ENCODE assay signal across 20 cellular contexts in genomic region chr2:46260305-46260704, GRCh38. TPM values are rescaled to one million over a fixed set of nuclear protein-coding genes. Genes with fewer than 3 reads are reported as not detected.
DNase-seq lines count a peak whose midpoint lies in the region; ATAC-seq, FAIRE-seq and TF ChIP-seq lines count a peak whose summit lies in the region.
"Had no signal": no experiment of that assay in that cellular context is flagged by ENCODE, and none has a peak within 500 bp of the region (broad histone marks: within the 10 kb centered on the region; RNA-seq: fewer than 3 reads in every experiment).

No MANE protein-coding gene starts in this region.

- H3K4me2 ChIP-seq in HepG2 (ENCODE audit: low read depth, low read length) = no peak overlapping the region
- H3K4me2 ChIP-seq in mammary epithelial cell (ENCODE audit: insufficient read depth, low read depth, low read length) = no peak overlapping the region
- H3K4me2 ChIP-seq: A549, KMS-11, PC-9 had no signal

- intact Hi-C loops in esophagus muscularis mucosa (cut with DNase I) = no loop called here
- intact Hi-C loops in HepG2 (cut with micrococcal nuclease; ENCODE audit: unreplicated experiment) = no loop called here
- intact Hi-C loops in mammary epithelial cell (cut with micrococcal nuclease) = no loop called here
- intact Hi-C loops in sigmoid colon (cut with DNase I) = no loop called here

- TF ChIP-seq CTCF in AG10803 (conservative IDR thresholded peaks at IDR 0.05; ENCODE audit: low read length) (no peak), HEK293 (tag by site-specific recombination; IDR thresholded peaks at IDR 0.05) (no peak), esophagus muscularis mucosa (IDR thresholded peaks at IDR 0.05) (no peak), HepG2 (CRISPR knock-in tag; IDR thresholded peaks at IDR 0.05) (no peak), mammary epithelial cell (conservative IDR thresholded peaks at IDR 0.05 in 1 of 2, IDR thresholded peaks at IDR 0.05 in 1 of 2; ENCODE audit: extremely low read depth in 1 of 2, insufficient read depth in 1 of 2, low read depth in 1 of 2, low read length in 2 of 2) (no peak), sigmoid colon (IDR thresholded peaks at IDR 0.05) (no peak)

- H3K79me2 ChIP-seq in HepG2 (ENCODE audit: insufficient read depth, low read length) (no peaks in the 10 kb centered on the region), mammary epithelial cell (ENCODE audit: insufficient read depth, low read length) (no peaks in the 10 kb centered on the region)

- H3K27ac ChIP-seq in HEK293 (ENCODE audit: extremely low read depth, low read depth, low read length) = no peak overlapping the region
- H3K27ac ChIP-seq in esophagus muscularis mucosa (replicated peaks in 1 of 4) = no peak overlapping the region
- no peak overlapping the region for H3K27ac ChIP-seq in HepG2 (ENCODE audit: extremely low read length, insufficient read depth, low read length)
- H3K27ac ChIP-seq in mammary epithelial cell (ENCODE audit: insufficient read depth, low read depth, low read length) = no peak overlapping the region
- H3K27ac ChIP-seq in sigmoid colon = no peak overlapping the region
- H3K27ac ChIP-seq: A549, KMS-11, PC-9 had no signal

- no peak overlapping the region for H3K9ac ChIP-seq in HepG2 (ENCODE audit: insufficient read depth, low read depth, low read length)
- H3K9ac ChIP-seq in mammary epithelial cell (ENCODE audit: insufficient read depth, low read length) = no peak overlapping the region
- H3K9ac ChIP-seq: KMS-11 had no signal

- H3K27me3 ChIP-seq in esophagus muscularis mucosa (no peaks in the 10 kb centered on the region), HepG2 (ENCODE audit: control insufficient read depth in 1 of 2, insufficient read depth in 2 of 2, low read length in 2 of 2) (peaks cover 1 to 27% of the 10 kb centered on the region in 2 experiments; a peak in 3 of 5 replicates), mammary epithelial cell (ENCODE audit: insufficient read depth, low read length) (no peaks in the 10 kb centered on the region), sigmoid colon (no peaks in the 10 kb centered on the region)

- in situ Hi-C loops in HepG2 (cut with HindIII; ENCODE audit: extremely low pct_ligation_motif_present, low pct_unique_long_range_greater_than_20kb) = no loop called here
- in situ Hi-C loops in mammary epithelial cell (cut with MboI; ENCODE audit: low sequenced_read_pairs in 2 of 2) = no loop called here

- TF ChIP-seq EP300 in esophagus muscularis mucosa (IDR thresholded peaks at IDR 0.05) (no peak), HepG2 (IDR thresholded peaks at IDR 0.05; ENCODE audit: low read depth in 2 of 2, low read length in 2 of 2) (no peak), HepG2 (CRISPR knock-in tag; IDR thresholded peaks at IDR 0.05; ENCODE audit: borderline replicate concordance) (no peak), sigmoid colon (IDR thresholded peaks at IDR 0.05) (no peak)

- H4K20me1 ChIP-seq in HepG2 (ENCODE audit: insufficient read depth, low read length) = no peaks in the 10 kb centered on the region
- H4K20me1 ChIP-seq in mammary epithelial cell (ENCODE audit: insufficient read depth, low read length) = no peaks in the 10 kb centered on the region

- DNase-seq in AG10803 (ENCODE audit: low read depth) (peak; percentile 64), esophagus muscularis mucosa (ENCODE audit: extremely low spot score) (peak; percentile 47), HepG2 (ENCODE audit: low spot score) (no peak), mammary epithelial cell (no peak), sigmoid colon (no peak)
- no peak for DNase-seq in stimulated activated naive CD4-positive, alpha-beta T cell treated with Interleukin-2 at 50 U/mL for 16 hours (lab: John Stamatoyannopoulos, UW)
- DNase-seq: C1 segment of cervical spinal cord; CD8-positive, alpha-beta memory T cell; DMS53; EL; HFFc6; NCI-H1092; NCI-H1436 treated with DMSO at 0.1 percent for 48 hours; NCI-H2029; NCI-H526; PC-9 had no signal

- TF ChIP-seq POLR2A in esophagus muscularis mucosa (IDR thresholded peaks at IDR 0.05; ENCODE audit: low read depth) = no peak
- TF ChIP-seq POLR2A in HepG2 (IDR thresholded peaks at IDR 0.05; ENCODE audit: insufficient read depth in 1 of 2, low read depth in 2 of 2, low read length in 2 of 2) = no peak
- no peak for TF ChIP-seq POLR2A in sigmoid colon (IDR thresholded peaks at IDR 0.05)

- WGBS in esophagus muscularis mucosa = 89% methylated on average over 3 of the region's 4 CpGs
- WGBS in HepG2 (ENCODE audit: low lambda C conversion rate) = 41% methylated on average over 4 of the region's 4 CpGs
- 73% methylated on average over 4 of the region's 4 CpGs for WGBS in mammary epithelial cell (ENCODE audit: low coverage, missing lambda C conversion rate)
- WGBS in sigmoid colon, 2 donors = 69 to 91% methylated on average over 4 of the region's 4 CpGs

- TF ChIP-seq RAD21 in HepG2 (CRISPR knock-in tag; IDR thresholded peaks at IDR 0.05) = no peak

- no peaks in the 10 kb centered on the region for H3K4me1 ChIP-seq in HEK293 (ENCODE audit: control insufficient read depth, insufficient read depth, low read length)
- H3K4me1 ChIP-seq in esophagus muscularis mucosa = peaks cover 16 to 31% (median 17%) of the 10 kb centered on the region in 4 donors
- H3K4me1 ChIP-seq in HepG2 (ENCODE audit: insufficient read depth, low read length) = peaks cover 8% of the 10 kb centered on the region; the same call in 1 of the 2 replicates
- H3K4me1 ChIP-seq in mammary epithelial cell (ENCODE audit: insufficient read depth, low read length) = no peaks in the 10 kb centered on the region
- H3K4me1 ChIP-seq in sigmoid colon = peaks cover 0 to 8% (median 3%) of the 10 kb centered on the region in 4 donors
- H3K4me1 ChIP-seq: A549 had no signal

- H3K4me3 ChIP-seq in AG10803 (ENCODE audit: low read length) (no peak overlapping the region), HEK293 (ENCODE audit: low read depth, low read length) (no peak overlapping the region), esophagus muscularis mucosa (no peak overlapping the region), HepG2 (replicated peaks in 1 of 3; ENCODE audit: insufficient read depth in 1 of 3, low read depth in 2 of 3, low read length in 3 of 3) (no peak overlapping the region), mammary epithelial cell (replicated peaks in 1 of 3; ENCODE audit: insufficient read depth in 1 of 3, low read depth in 2 of 3, low read length in 3 of 3) (no peak overlapping the region), sigmoid colon (no peak overlapping the region)
- H3K4me3 ChIP-seq: A549, PC-9 had no signal

- H3K9me3 ChIP-seq in HEK293 (ENCODE audit: control insufficient read depth, insufficient read depth, low read depth, low read length) = no peaks in the 10 kb centered on the region
- H3K9me3 ChIP-seq in esophagus muscularis mucosa = no peaks in the 10 kb centered on the region
- H3K9me3 ChIP-seq in HepG2 (ENCODE audit: low read length) = no peaks in the 10 kb centered on the region
- no peaks in the 10 kb centered on the region for H3K9me3 ChIP-seq in mammary epithelial cell (replicated peaks; ENCODE audit: insufficient read depth, low read length)
- no peaks in the 10 kb centered on the region for H3K9me3 ChIP-seq in sigmoid colon
- H3K9me3 ChIP-seq: A549 had no signal

- CTCF ChIA-PET in HEK293 (lab: Yijun Ruan, JAX) = no interaction called here
- CTCF ChIA-PET in HepG2 (lab: Yijun Ruan, JAX; ENCODE audit: low intra/inter-chr PET ratio, low total read pairs) = no interaction called here
- CTCF ChIA-PET in mammary epithelial cell (lab: Charles Lee; ENCODE audit: low non-redundant PET) = no interaction called here

- BruUV-seq in HepG2 (replicated peaks; lab: Mats Ljungman, UMichigan) (no TSS peak), mammary epithelial cell (replicated peaks; lab: Mats Ljungman, UMichigan) (no TSS peak)

- ATAC-seq in HepG2 = no peak
- ATAC-seq: A549 had no signal

- dilution Hi-C loops in mammary epithelial cell (cut with HindIII; ENCODE audit: low sequenced_read_pairs) = no loop called here

- H2AFZ ChIP-seq in HepG2 (ENCODE audit: low read length) = no peak overlapping the region
- H2AFZ ChIP-seq in mammary epithelial cell (ENCODE audit: low read depth, low read length) = no peak overlapping the region
- H2AFZ ChIP-seq: PC-9 had no signal

- POLR2A ChIA-PET in HEK293 (lab: Yijun Ruan, JAX) (no interaction called here), HepG2 (lab: Yijun Ruan, JAX) (no interaction called here)

- FAIRE-seq in HepG2 (lab: Jason Lieb, UNC) = no peak
- FAIRE-seq: A549, GM12891 had no signal

- H3K36me3 ChIP-seq in HEK293 (ENCODE audit: control insufficient read depth in 2 of 2, insufficient read depth in 1 of 2, low read length in 2 of 2) (no peaks in the 10 kb centered on the region), esophagus muscularis mucosa (no peaks in the 10 kb centered on the region), HepG2 (replicated peaks in 1 of 2; ENCODE audit: control insufficient read depth in 1 of 2, insufficient read depth in 2 of 2, low read length in 2 of 2) (no peaks in the 10 kb centered on the region), mammary epithelial cell (ENCODE audit: insufficient read depth, low read length) (no peaks in the 10 kb centered on the region), sigmoid colon (no peaks in the 10 kb centered on the region)

RNA-seq across cellular contexts. Expression of gene EPAS1, which starts 36.9 kb away (rescaled TPM):
- total RNA-seq in esophagus muscularis mucosa (100 to 1,000 TPM; 113 to 225 (median 183) TPM), HepG2 (2016; rRNA removed; fragmentation: Illumina TruSeq; extraction: Trizol) (47.1 and 64.9 TPM in 2 replicates), mammary epithelial cell (100 to 1,000 TPM; 130 to 174 TPM), sigmoid colon (10 to 100 TPM; 56.8 to 97.8 (median 61.1) TPM)
- total RNA-seq in HepG2 (2016; cell fraction: cytosol; rRNA removed; fragmentation: Illumina TruSeq; extraction: Trizol; ENCODE audit: low read depth) = 15.6 and 21.2 TPM in 2 replicates
- 45.9 and 54.8 TPM in 2 replicates for total RNA-seq in HepG2 (2016; cell fraction: insoluble cytoplasmic fraction; rRNA removed; fragmentation: Illumina TruSeq; extraction: Trizol)
- 54.5 and 63.7 TPM in 2 replicates for total RNA-seq in HepG2 (2016; cell fraction: membrane; rRNA removed; fragmentation: Illumina TruSeq; extraction: Trizol)
- total RNA-seq in HepG2 (2016; cell fraction: nucleus; rRNA removed; fragmentation: Illumina TruSeq; extraction: Trizol) = 54.3 and 61.3 TPM in 2 replicates
- polyA plus RNA-seq in HepG2 (2011; rRNA removed) (182 and 202 TPM in 2 replicates), mammary epithelial cell (182 TPM), sigmoid colon (10 to 100 TPM; 57.8 to 82.8 (median 64.3) TPM)
- polyA plus RNA-seq in HepG2 (2011; cell fraction: cytosol; rRNA removed) = 62.2 and 87.1 TPM in 2 replicates
- polyA plus RNA-seq in HepG2 (2011; cell fraction: nucleus; rRNA removed) = 133 and 141 TPM in 2 replicates
- polyA plus RNA-seq in HepG2 (2012) = 97.8 and 103 TPM in 2 replicates
- polyA plus RNA-seq in HepG2 (2016; cell fraction: cytosol; fragmentation: Illumina TruSeq; extraction: Trizol; ENCODE audit: low read depth) = 15.2 and 19.3 TPM in 2 replicates
- 72.5 and 91.0 TPM in 2 replicates for polyA plus RNA-seq in HepG2 (2016; cell fraction: insoluble cytoplasmic fraction; fragmentation: Illumina TruSeq; extraction: Trizol; ENCODE audit: low read depth)
- 64.7 and 77.7 TPM in 2 replicates for polyA plus RNA-seq in HepG2 (2016; cell fraction: membrane; fragmentation: Illumina TruSeq; extraction: Trizol; ENCODE audit: low read depth)
- polyA plus RNA-seq in HepG2 (2016; cell fraction: nucleus; fragmentation: Illumina TruSeq; extraction: Trizol; ENCODE audit: insufficient read depth, low read depth) = 74.5 and 82.8 TPM in 2 replicates
- polyA minus RNA-seq in HepG2 (2011; rRNA and poly(A)+ RNA removed; ENCODE audit: low replicate concordance) = 156 and 217 TPM in 2 replicates
- 122 and 129 TPM in 2 replicates for polyA minus RNA-seq in HepG2 (2011; cell fraction: cytosol; rRNA and poly(A)+ RNA removed)
- 185 and 262 TPM in 2 replicates for polyA minus RNA-seq in HepG2 (2011; cell fraction: nucleus; rRNA and poly(A)+ RNA removed)
- polyA minus RNA-seq in mammary epithelial cell = 153 TPM

Comparison
In these comparisons a context has a peak if more than half of its experiments do, and no peak if none do; other contexts are left out.
1. DNase-seq: peak in AG10803 (single experiment) and esophagus muscularis mucosa (single experiment); none in HepG2 (single experiment), stimulated activated naive CD4-positive, alpha-beta T cell treated with Interleukin-2 at 50 U/mL for 16 hours (single experiment), mammary epithelial cell (single experiment) and sigmoid colon (single experiment).